1 cellular context compared by ENCODE assay signal in the genomic region with DNA sequence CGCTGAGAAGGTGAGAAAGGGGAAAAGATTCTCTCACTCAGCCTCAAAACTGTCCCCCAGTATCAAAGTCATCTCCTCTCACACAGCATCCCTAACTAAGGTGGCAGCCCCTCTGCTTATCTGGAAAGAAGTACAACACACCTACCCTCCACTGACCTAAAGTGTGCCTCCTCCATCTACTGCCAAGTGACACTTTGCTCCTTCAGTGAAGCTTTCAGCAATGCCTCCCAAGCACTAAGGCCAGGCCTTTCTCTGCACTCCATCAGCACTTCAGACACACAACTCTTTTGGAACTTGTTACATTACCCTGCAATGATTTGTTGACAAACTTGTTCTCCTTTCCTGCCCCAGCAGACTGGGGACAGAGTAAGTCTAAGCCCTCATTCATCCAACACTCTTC.
TF ChIP-seq lines count a peak whose summit lies in the region.

No MANE protein-coding gene starts in this region.

TF ChIP-seq in WTC11, 78 proteins besides CTCF, POLR2A, EP300 and RAD21 (continued from another document):
- TF ChIP-seq, protein P1, sequence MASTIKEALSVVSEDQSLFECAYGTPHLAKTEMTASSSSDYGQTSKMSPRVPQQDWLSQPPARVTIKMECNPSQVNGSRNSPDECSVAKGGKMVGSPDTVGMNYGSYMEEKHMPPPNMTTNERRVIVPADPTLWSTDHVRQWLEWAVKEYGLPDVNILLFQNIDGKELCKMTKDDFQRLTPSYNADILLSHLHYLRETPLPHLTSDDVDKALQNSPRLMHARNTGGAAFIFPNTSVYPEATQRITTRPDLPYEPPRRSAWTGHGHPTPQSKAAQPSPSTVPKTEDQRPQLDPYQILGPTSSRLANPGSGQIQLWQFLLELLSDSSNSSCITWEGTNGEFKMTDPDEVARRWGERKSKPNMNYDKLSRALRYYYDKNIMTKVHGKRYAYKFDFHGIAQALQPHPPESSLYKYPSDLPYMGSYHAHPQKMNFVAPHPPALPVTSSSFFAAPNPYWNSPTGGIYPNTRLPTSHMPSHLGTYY (CRISPR knock-in tag; IDR thresholded peaks at IDR 0.05): no peak
- TF ChIP-seq ZNF219 (CRISPR knock-in tag; IDR thresholded peaks at IDR 0.05; ENCODE audit: borderline replicate concordance) (no peak), ZNF263 (CRISPR knock-in tag; IDR thresholded peaks at IDR 0.05; ENCODE audit: low read depth) (no peak), NR1H2 (CRISPR knock-in tag; IDR thresholded peaks at IDR 0.05) (no peak), E2F5 (CRISPR knock-in tag; IDR thresholded peaks at IDR 0.05) (no peak), ZNF671 (CRISPR knock-in tag; IDR thresholded peaks at IDR 0.05) (no peak)
- TF ChIP-seq, protein P2, sequence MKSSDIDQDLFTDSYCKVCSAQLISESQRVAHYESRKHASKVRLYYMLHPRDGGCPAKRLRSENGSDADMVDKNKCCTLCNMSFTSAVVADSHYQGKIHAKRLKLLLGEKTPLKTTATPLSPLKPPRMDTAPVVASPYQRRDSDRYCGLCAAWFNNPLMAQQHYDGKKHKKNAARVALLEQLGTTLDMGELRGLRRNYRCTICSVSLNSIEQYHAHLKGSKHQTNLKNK (CRISPR knock-in tag; IDR thresholded peaks at IDR 0.05): no peak
